Comparison of ENCODE assay signal across 10 cellular contexts in the genomic region with DNA sequence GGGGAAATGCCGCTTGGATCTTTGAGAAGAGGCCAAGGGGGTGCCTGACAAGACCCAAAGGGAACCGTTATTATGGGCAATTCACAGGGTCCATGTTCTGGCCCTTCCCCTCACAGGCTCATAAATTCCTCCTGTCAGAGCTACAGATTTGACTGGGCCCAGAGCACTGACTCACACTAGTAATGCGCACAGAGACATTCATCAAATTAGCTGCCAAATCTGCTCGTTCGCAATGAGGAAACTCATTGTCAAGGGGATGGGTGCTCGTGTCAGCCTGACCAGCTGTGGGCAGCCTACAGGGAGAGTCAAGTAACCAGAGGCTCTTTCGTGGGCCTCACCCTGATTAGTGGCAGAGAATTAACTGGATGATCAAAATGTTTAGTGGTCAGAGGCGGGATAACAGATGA.
DNase-seq lines count a peak whose midpoint lies in the region; ATAC-seq, FAIRE-seq and TF ChIP-seq lines count a peak whose summit lies in the region.
"Had no signal": no experiment of that assay in that cellular context is flagged by ENCODE, and none has a peak within 500 bp of the region (broad histone marks: within the 10 kb centered on the region; RNA-seq: fewer than 3 reads in every experiment).

No MANE protein-coding gene starts in this region.

- TF ChIP-seq CTCF in GM12878 (IDR thresholded peaks at IDR 0.05 in 2 of 3, conservative IDR thresholded peaks at IDR 0.05 in 1 of 3; ENCODE audit: control insufficient read depth in 2 of 3, extremely low read depth in 1 of 3, insufficient read depth in 1 of 3, low read depth in 3 of 3, low read length in 3 of 3), result no peak
- peak in 1 of 4 experiments; percentile 12 for TF ChIP-seq CTCF in sigmoid colon (IDR thresholded peaks at IDR 0.05)
- no peak for TF ChIP-seq CTCF in WTC11 (IDR thresholded peaks at IDR 0.05)

- POLR2A ChIA-PET in GM12878 (lab: Charles Lee) (no interaction called here), WTC11 (lab: Charles Lee) (no interaction called here)
- POLR2A ChIA-PET in CD8-positive, alpha-beta memory T cell (lab: Charles Lee), result no interaction called here

- no peak overlapping the region for H2AFZ ChIP-seq in GM12878 (ENCODE audit: control insufficient read depth, low read depth, low read length)

- no peaks in the 10 kb centered on the region for H3K27me3 Mint-ChIP-seq in activated T-cell treated with anti-CD3 and anti-CD28 coated beads, Interleukin-2, amount 50 U/mL, for 24 hours
- no peaks in the 10 kb centered on the region for H3K27me3 Mint-ChIP-seq in WTC11 (ENCODE audit: low read depth)
- no peaks in the 10 kb centered on the region for H3K27me3 Mint-ChIP-seq in CD8-positive, alpha-beta memory T cell
- H3K27me3 Mint-ChIP-seq: activated B cell treated with CpG ODN at 0.5 μM for 24 hours had no signal

- TF ChIP-seq RAD21 in GM12878 (IDR thresholded peaks at IDR 0.05; ENCODE audit: insufficient read depth, low read depth, low read length), result no peak

- H3K4me1 ChIP-seq in GM12878 (ENCODE audit: control insufficient read depth, insufficient read depth, low read length), result no peaks in the 10 kb centered on the region
- H3K4me1 ChIP-seq in sigmoid colon, result peaks cover 0 to 48% (median 32%) of the 10 kb centered on the region in 4 donors
- H3K4me1 ChIP-seq in CD8-positive, alpha-beta memory T cell (ENCODE audit: insufficient read depth, low read length), result no peaks in the 10 kb centered on the region

- intact Hi-C loops in GM12878 (cut with micrococcal nuclease; ENCODE audit: unreplicated experiment) (no loop called here), sigmoid colon (cut with DNase I) (no loop called here)

- peak overlapping the region; percentile 81 for H3K27ac Mint-ChIP-seq in activated T-cell treated with anti-CD3 and anti-CD28 coated beads, Interleukin-2, amount 50 U/mL, for 24 hours
- H3K27ac Mint-ChIP-seq in WTC11, result no peak overlapping the region
- no peak overlapping the region for H3K27ac Mint-ChIP-seq in CD8-positive, alpha-beta memory T cell
- H3K27ac Mint-ChIP-seq: activated B cell treated with CpG ODN at 0.5 μM for 24 hours had no signal

- peaks cover 7% of the 10 kb centered on the region for H3K4me1 Mint-ChIP-seq in activated T-cell treated with anti-CD3 and anti-CD28 coated beads, Interleukin-2, amount 50 U/mL, for 24 hours (ENCODE audit: low read depth)
- peaks cover 14% of the 10 kb centered on the region for H3K4me1 Mint-ChIP-seq in WTC11
- H3K4me1 Mint-ChIP-seq in CD8-positive, alpha-beta memory T cell, result no peaks in the 10 kb centered on the region
- H3K4me1 Mint-ChIP-seq: activated B cell treated with CpG ODN at 0.5 μM for 24 hours had no signal

- H3K27ac ChIP-seq in GM12878 (ENCODE audit: control insufficient read depth, insufficient read depth), result no peak overlapping the region
- peak overlapping the region; percentile 27 to 72 (median 66) for H3K27ac ChIP-seq in sigmoid colon
- H3K27ac ChIP-seq in CD8-positive, alpha-beta memory T cell (ENCODE audit: low read depth, low read length), result no peak overlapping the region

- SMC1A ChIA-PET in GM12878 (lab: Charles Lee; ENCODE audit: uncharacterized antibody, unreplicated experiment), result no interaction called here

- CTCF ChIA-PET in GM12878 (lab: Yijun Ruan, JAX), result no interaction called here
- CTCF ChIA-PET in WTC11 (lab: Charles Lee), result no interaction called here
- CTCF ChIA-PET in CD8-positive, alpha-beta memory T cell (lab: Charles Lee), result no interaction called here

- no peaks in the 10 kb centered on the region for H3K36me3 Mint-ChIP-seq in activated T-cell treated with anti-CD3 and anti-CD28 coated beads, Interleukin-2, amount 50 U/mL, for 24 hours (ENCODE audit: low read depth)
- H3K36me3 Mint-ChIP-seq in WTC11, result no peaks in the 10 kb centered on the region
- H3K36me3 Mint-ChIP-seq in CD8-positive, alpha-beta memory T cell, result no peaks in the 10 kb centered on the region

- no peak for DNase-seq in activated T-cell treated with anti-CD3 and anti-CD28 coated beads, Interleukin-2, amount 50 U/mL, for 24 hours
- DNase-seq in activated T-cell treated with anti-CD3 and anti-CD28 coated beads, Interleukin-2, amount 50 U/mL, for 1 hour, result no peak
- DNase-seq in GM12878 (ENCODE audit: low read depth, low spot score) (no peak), sigmoid colon (peak; percentile 64), WTC11 (ENCODE audit: low spot score) (no peak), NCI-H1417 treated with DMSO at 0.1 percent for 48 hours (lab: John Stamatoyannopoulos, UW) (no peak)
- DNase-seq in CD8-positive, alpha-beta memory T cell, result no peak
- DNase-seq: activated B cell treated with CpG ODN at 0.5 μM for 24 hours had no signal

- in situ Hi-C loops in GM12878 (cut with MboI), result no loop called here

- H3K79me2 ChIP-seq in GM12878 (ENCODE audit: control insufficient read depth, insufficient read depth, low read length), result no peaks in the 10 kb centered on the region

- H3K4me3 Mint-ChIP-seq in activated T-cell treated with anti-CD3 and anti-CD28 coated beads, Interleukin-2, amount 50 U/mL, for 24 hours, result no peak overlapping the region
- H3K4me3 Mint-ChIP-seq in WTC11, result no peak overlapping the region
- H3K4me3 Mint-ChIP-seq in CD8-positive, alpha-beta memory T cell, result no peak overlapping the region
- H3K4me3 Mint-ChIP-seq: activated B cell treated with CpG ODN at 0.5 μM for 24 hours had no signal

- FAIRE-seq in GM12878 (lab: Jason Lieb, UNC), result peak; percentile 31

- TF ChIP-seq EP300 in GM12878 (IDR thresholded peaks at IDR 0.05; ENCODE audit: borderline replicate concordance in 1 of 2, control insufficient read depth in 1 of 2, low read depth in 2 of 2, low read length in 2 of 2) (no peak), sigmoid colon (IDR thresholded peaks at IDR 0.05) (no peak)

- no peak overlapping the region for H3K9ac ChIP-seq in GM12878 (ENCODE audit: control insufficient read depth, insufficient read depth, low read length)

- no peaks in the 10 kb centered on the region for H3K36me3 ChIP-seq in GM12878 (ENCODE audit: control insufficient read depth in 2 of 2, insufficient read depth in 2 of 2, low read length in 1 of 2)
- no peaks in the 10 kb centered on the region for H3K36me3 ChIP-seq in sigmoid colon
- no peaks in the 10 kb centered on the region for H3K36me3 ChIP-seq in CD8-positive, alpha-beta memory T cell (ENCODE audit: insufficient read depth, low read length)
- H3K36me3 ChIP-seq: BLaER1 treated with 17β-estradiol and CSF1 and Interleukin-3, amounts not matched to agents 10 nM and 100 nM had no signal

- no peak overlapping the region for H3K4me2 ChIP-seq in GM12878 (ENCODE audit: control insufficient read depth, insufficient read depth)

- H3K9me3 Mint-ChIP-seq in activated T-cell treated with anti-CD3 and anti-CD28 coated beads, Interleukin-2, amount 50 U/mL, for 24 hours, result peaks cover 2% of the 10 kb centered on the region
- no peaks in the 10 kb centered on the region for H3K9me3 Mint-ChIP-seq in WTC11
- H3K9me3 Mint-ChIP-seq in CD8-positive, alpha-beta memory T cell, result peaks cover 0 to 6% (median 0%) of the 10 kb centered on the region in 5 donors
- H3K9me3 Mint-ChIP-seq: activated B cell treated with CpG ODN at 0.5 μM for 24 hours had no signal

- no peaks in the 10 kb centered on the region for H4K20me1 ChIP-seq in GM12878 (ENCODE audit: control insufficient read depth, insufficient read depth)
- H4K20me1 ChIP-seq: BLaER1 treated with 17β-estradiol and CSF1 and Interleukin-3, amounts not matched to agents 10 nM and 100 nM had no signal

- RAD21 ChIA-PET in GM12878 (lab: Charles Lee; ENCODE audit: unreplicated experiment), result no interaction called here

- no TSS peak for BruUV-seq in GM12878 (replicated peaks; lab: Mats Ljungman, UMichigan)

- WGBS in GM12878 (ENCODE audit: insufficient coverage, insufficient replicate concordance, low lambda C conversion rate, missing lambda C conversion rate), result 0% methylated on average over 8 of the region's 8 CpGs
- 27 to 58% methylated on average over 8 of the region's 8 CpGs for WGBS in sigmoid colon, 2 donors

- H3K27me3 ChIP-seq in GM12878 (replicated peaks in 1 of 2; ENCODE audit: control insufficient read depth in 2 of 2, insufficient read depth in 2 of 2, low read length in 1 of 2), result no peaks in the 10 kb centered on the region
- no peaks in the 10 kb centered on the region for H3K27me3 ChIP-seq in sigmoid colon
- no peaks in the 10 kb centered on the region for H3K27me3 ChIP-seq in CD8-positive, alpha-beta memory T cell (ENCODE audit: insufficient read depth, low read length, poor library complexity, severe bottlenecking)

- ATAC-seq in HG03280 (IDR thresholded peaks at IDR 0.05; ENCODE audit: unreplicated experiment) (peak; percentile 34), GM12878 (peak; percentile 71), WTC11 (no peak)

- no peaks in the 10 kb centered on the region for H3K9me3 ChIP-seq in GM12878 (replicated peaks; ENCODE audit: control insufficient read depth, insufficient read depth, low read length)
- H3K9me3 ChIP-seq in sigmoid colon, result no peaks in the 10 kb centered on the region
- H3K9me3 ChIP-seq in CD8-positive, alpha-beta memory T cell (ENCODE audit: low read length), result no peaks in the 10 kb centered on the region
- H3K9me3 ChIP-seq: BLaER1 treated with 17β-estradiol and CSF1 and Interleukin-3, amounts not matched to agents 10 nM and 100 nM had no signal

- H3K4me3 ChIP-seq in GM12878, result no peak overlapping the region
- no peak overlapping the region for H3K4me3 ChIP-seq in sigmoid colon
- H3K4me3 ChIP-seq in CD8-positive, alpha-beta memory T cell (ENCODE audit: low read length), result no peak overlapping the region
- H3K4me3 ChIP-seq: BLaER1 treated with 17β-estradiol and CSF1 and Interleukin-3, amounts not matched to agents 10 nM and 100 nM had no signal

- TF ChIP-seq POLR2A in GM12878 (IDR thresholded peaks at IDR 0.05; ENCODE audit: low read depth, low read length), result no peak
- no peak for TF ChIP-seq POLR2A in sigmoid colon (IDR thresholded peaks at IDR 0.05)

TF ChIP-seq in GM12878, 131 proteins besides CTCF, POLR2A, EP300 and RAD21 (continues in another document):
- no peak for TF ChIP-seq ZZZ3 (IDR thresholded peaks at IDR 0.05; ENCODE audit: control insufficient read depth, insufficient read length, low read depth)
- peak; percentile 79 for TF ChIP-seq BCL11A (IDR thresholded peaks at IDR 0.05; ENCODE audit: low read depth, low read length)

TF ChIP-seq in WTC11, 78 proteins besides CTCF, POLR2A, EP300 and RAD21:
- TF ChIP-seq FOXJ3 (CRISPR knock-in tag; IDR thresholded peaks at IDR 0.05; ENCODE audit: borderline replicate concordance), result no peak
- TF ChIP-seq RORB (CRISPR knock-in tag; IDR thresholded peaks at IDR 0.05), result no peak

Comparison
In these comparisons a context has a peak if more than half of its experiments do, and no peak if none do; other contexts are left out.
1. H3K27ac ChIP-seq: peak in sigmoid colon (4 of 4); none in GM12878 (single experiment) and CD8-positive, alpha-beta memory T cell (single experiment).